In the genomic region with DNA sequence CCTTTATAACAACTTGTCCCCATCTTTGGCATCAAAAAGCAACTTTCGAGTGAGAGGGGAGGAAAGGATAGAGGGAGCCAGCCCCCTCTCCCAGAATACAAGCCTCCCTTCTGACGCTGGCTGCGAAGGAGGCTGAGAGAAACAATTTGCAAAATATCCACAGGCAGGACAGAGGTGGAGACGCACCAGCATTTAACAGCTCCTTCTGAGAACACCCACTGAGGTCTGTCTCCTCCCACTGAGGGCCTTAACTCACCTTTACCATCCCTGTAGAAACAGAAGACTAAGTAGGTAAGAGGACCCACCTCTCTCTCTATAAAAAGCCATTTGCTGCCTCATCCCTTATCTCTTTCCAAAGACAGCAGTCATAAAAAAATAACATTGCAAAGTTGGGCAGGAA, we compare ENCODE assay signal across 27 cellular contexts.
"Had no signal": no experiment of that assay in that cellular context is flagged by ENCODE, and none has a peak within 500 bp of the region (broad histone marks: within the 10 kb centered on the region; RNA-seq: fewer than 3 reads in every experiment).

No MANE protein-coding gene starts in this region.

- H3K4me3 ChIP-seq: coronary artery, gastrocnemius medialis, lower lobe of right lung, ovary, psoas muscle, sigmoid colon, stomach, testis, tibial nerve, upper lobe of left lung had no signal

- H3K9me3 ChIP-seq: gastrocnemius medialis, lower lobe of right lung, ovary, psoas muscle, sigmoid colon, stomach, testis, tibial nerve, upper lobe of left lung had no signal

- H3K36me3 ChIP-seq: gastrocnemius medialis, lower lobe of right lung, ovary, sigmoid colon, stomach, tibial nerve, upper lobe of left lung had no signal

- H3K4me1 ChIP-seq: psoas muscle, testis had no signal

- FAIRE-seq: keratinocyte, urothelium cell line had no signal

- H3K27ac Mint-ChIP-seq: effector memory CD8-positive, alpha-beta T cell; immature natural killer cell; naive thymus-derived CD8-positive, alpha-beta T cell; nephron progenitor cell; stimulated activated effector memory CD8-positive, alpha-beta T cell treated with anti-CD3 and anti-CD28 coated beads, Interleukin-12 subunit alpha, Interleukin-12 subunit beta, amount 100 ng/mL, for 72 hours had no signal

- H3K27me3 ChIP-seq: ovary, testis had no signal

- H3K9me3 Mint-ChIP-seq: effector memory CD8-positive, alpha-beta T cell; immature natural killer cell; naive thymus-derived CD8-positive, alpha-beta T cell; nephron progenitor cell; stimulated activated effector memory CD8-positive, alpha-beta T cell treated with anti-CD3 and anti-CD28 coated beads, Interleukin-12 subunit alpha, Interleukin-12 subunit beta, amount 100 ng/mL, for 72 hours had no signal

- DNase-seq: dermis blood vessel endothelial cell; effector memory CD8-positive, alpha-beta T cell; foreskin fibroblast; gastrocnemius medialis; head of caudate nucleus; immature natural killer cell; left ventricle myocardium superior; lower lobe of right lung; naive thymus-derived CD8-positive, alpha-beta T cell; nephron progenitor cell; occipital lobe; ovary; posterior cingulate gyrus; psoas muscle; right cardiac atrium; sigmoid colon; stimulated activated CD4-positive, alpha-beta T cell treated with anti-CD3 and anti-CD28 coated beads, Interleukin-2, amount 100 ng/mL, for 24 hours; stimulated activated CD4-positive, alpha-beta T cell treated with anti-CD3 and anti-CD28 coated beads, Interleukin-4, amount 100 ng/mL, for 24 hours; stimulated activated naive CD4-positive, alpha-beta T cell treated with Interleukin-2 at 50 U/mL for 16 hours; stomach; testis; upper lobe of left lung had no signal

- H3K36me3 Mint-ChIP-seq: immature natural killer cell; naive thymus-derived CD8-positive, alpha-beta T cell; stimulated activated effector memory CD8-positive, alpha-beta T cell treated with anti-CD3 and anti-CD28 coated beads, Interleukin-12 subunit alpha, Interleukin-12 subunit beta, amount 100 ng/mL, for 72 hours had no signal

- H3K27ac ChIP-seq: coronary artery, gastrocnemius medialis, lower lobe of right lung, ovary, psoas muscle, sigmoid colon, stomach, testis, tibial nerve, upper lobe of left lung had no signal

- H3K4me3 Mint-ChIP-seq: effector memory CD8-positive, alpha-beta T cell; immature natural killer cell; naive thymus-derived CD8-positive, alpha-beta T cell; nephron progenitor cell; stimulated activated effector memory CD8-positive, alpha-beta T cell treated with anti-CD3 and anti-CD28 coated beads, Interleukin-12 subunit alpha, Interleukin-12 subunit beta, amount 100 ng/mL, for 72 hours had no signal

- ATAC-seq: effector memory CD8-positive, alpha-beta T cell; gastrocnemius medialis; left ventricle myocardium superior; lower lobe of right lung; naive thymus-derived CD8-positive, alpha-beta T cell; psoas muscle; right cardiac atrium; stimulated activated effector memory CD8-positive, alpha-beta T cell treated with anti-CD3 and anti-CD28 coated beads, Interleukin-12 subunit alpha, Interleukin-12 subunit beta, amount 100 ng/mL, for 72 hours had no signal

- H3K4me1 Mint-ChIP-seq: nephron progenitor cell; stimulated activated effector memory CD8-positive, alpha-beta T cell treated with anti-CD3 and anti-CD28 coated beads, Interleukin-12 subunit alpha, Interleukin-12 subunit beta, amount 100 ng/mL, for 72 hours had no signal
